In genomic region chr5:116571568-116572321, GRCh38 we compare ENCODE assay signal across 9 cellular contexts. TPM values are rescaled to one million over a fixed set of nuclear protein-coding genes. Genes with fewer than 3 reads are reported as not detected.
DNase-seq lines count a peak whose midpoint lies in the region; ATAC-seq and TF ChIP-seq lines count a peak whose summit lies in the region.
"Had no signal": no experiment of that assay in that cellular context is flagged by ENCODE, and none has a peak within 500 bp of the region (broad histone marks: within the 10 kb centered on the region; RNA-seq: fewer than 3 reads in every experiment).

No MANE protein-coding gene starts in this region.

- H3K23ac ChIP-seq in trophoblast cell (ENCODE audit: low read length) = no peak overlapping the region

- H3K9ac ChIP-seq in trophoblast cell (ENCODE audit: low read length) = peak overlapping the region; percentile 87

- H4K8ac ChIP-seq in trophoblast cell (ENCODE audit: low read depth, low read length) = peak overlapping the region; percentile 89

- peak overlapping the region; percentile 90 for H3K14ac ChIP-seq in trophoblast cell (ENCODE audit: low read length)

- H3K4me3 ChIP-seq in Peyer's patch (peak overlapping the region; percentile 52 to 79 (median 66)), trophoblast cell (ENCODE audit: low read depth, low read length) (peak overlapping the region; percentile 94)

- H3K27me3 Mint-ChIP-seq in activated CD4-positive, alpha-beta T cell treated with anti-CD3 and anti-CD28 coated beads, Interleukin-2, amount 10 ng/mL, durations not matched to agents 7 days and 5 days = peaks cover 84% of the 10 kb centered on the region

- peak in 1 of 6 experiments; percentile 25 for TF ChIP-seq CTCF in Peyer's patch (IDR thresholded peaks at IDR 0.05)

- no CpG with 5 or more reads among the region's 16 CpGs for WGBS in trophoblast cell (ENCODE audit: extremely low coverage, insufficient coverage, insufficient read length)

- H4K12ac ChIP-seq in trophoblast cell (ENCODE audit: low read depth, low read length) = no peak overlapping the region

- H3K36me3 Mint-ChIP-seq in activated CD4-positive, alpha-beta T cell treated with anti-CD3 and anti-CD28 coated beads, Interleukin-2, amount 10 ng/mL, durations not matched to agents 7 days and 5 days (ENCODE audit: low read depth) = peaks cover 3% of the 10 kb centered on the region

- no peak overlapping the region for H2BK12ac ChIP-seq in trophoblast cell (ENCODE audit: low read length)

- H3K9me3 ChIP-seq in Peyer's patch (no peaks in the 10 kb centered on the region), trophoblast cell (ENCODE audit: insufficient read depth, low read depth, low read length) (peaks cover 2% of the 10 kb centered on the region)

- no peak overlapping the region for H4K91ac ChIP-seq in trophoblast cell (ENCODE audit: low read depth, low read length)

- no peaks in the 10 kb centered on the region for H3K36me3 ChIP-seq in Peyer's patch
- peaks cover 3 to 11% of the 10 kb centered on the region in 2 experiments for H3K36me3 ChIP-seq in trophoblast cell (ENCODE audit: control insufficient read depth in 1 of 2, insufficient read depth in 2 of 2, low read length in 2 of 2)

- DNase-seq in DMS53 (lab: John Stamatoyannopoulos, UW) = peak; percentile 76
- peak in 1 of 3 donors; percentile 48 for DNase-seq in Peyer's patch
- peak; percentile 35 for DNase-seq in glomerular visceral epithelial cell (ENCODE audit: extremely low spot score)
- DNase-seq in trophoblast cell = no peak
- no peak for DNase-seq in activated CD4-positive, alpha-beta T cell treated with anti-CD3 and anti-CD28 coated beads, Interleukin-2, amount 10 ng/mL, durations not matched to agents 7 days and 5 days
- DNase-seq in NCI-H2107 (lab: John Stamatoyannopoulos, UW) = no peak

- H3K79me1 ChIP-seq in trophoblast cell (ENCODE audit: low read length) = peaks cover 35% of the 10 kb centered on the region

- peaks cover 49% of the 10 kb centered on the region for H3K79me2 ChIP-seq in trophoblast cell (ENCODE audit: control insufficient read depth, insufficient read depth, low read length, poor library complexity)

- peak overlapping the region; percentile 100 for H3K4ac ChIP-seq in trophoblast cell (ENCODE audit: low read depth, low read length)

- H3K27ac ChIP-seq in Peyer's patch (peak overlapping the region in 3 of 4 donors; percentile 74 to 88 (median 87)), trophoblast cell (ENCODE audit: low read depth, low read length) (peak overlapping the region; percentile 98)

- POLR2A ChIA-PET in activated CD4-positive, alpha-beta T cell treated with anti-CD3 and anti-CD28 coated beads, Interleukin-2, amount 10 ng/mL, durations not matched to agents 7 days and 5 days (lab: Charles Lee) = no interaction called here

- no peak overlapping the region for H3K18ac ChIP-seq in trophoblast cell (ENCODE audit: low read length)

- H3K4me1 ChIP-seq in Peyer's patch (peaks cover 0 to 29% (median 9%) of the 10 kb centered on the region in 4 donors), trophoblast cell (ENCODE audit: control insufficient read depth in 1 of 2, insufficient read depth in 2 of 2, low read length in 2 of 2) (peaks cover 2 to 12% of the 10 kb centered on the region in 2 experiments)

- peak overlapping the region; percentile 78 for H3K4me2 ChIP-seq in trophoblast cell (ENCODE audit: low read length)

- TF ChIP-seq POLR2A in Peyer's patch (IDR thresholded peaks at IDR 0.05) = no peak

- no peak overlapping the region for H3K27ac Mint-ChIP-seq in activated CD4-positive, alpha-beta T cell treated with anti-CD3 and anti-CD28 coated beads, Interleukin-2, amount 10 ng/mL, durations not matched to agents 7 days and 5 days

- H2AFZ ChIP-seq in trophoblast cell (ENCODE audit: insufficient read depth, low read length, poor library complexity) = no peak overlapping the region

- no peak overlapping the region for H2AK5ac ChIP-seq in trophoblast cell (ENCODE audit: low read length)

- peak overlapping the region; percentile 98 for H2BK5ac ChIP-seq in trophoblast cell (ENCODE audit: low read depth, low read length, poor library complexity)

- CTCF ChIA-PET in activated CD4-positive, alpha-beta T cell treated with anti-CD3 and anti-CD28 coated beads, Interleukin-2, amount 10 ng/mL, durations not matched to agents 7 days and 5 days (lab: Charles Lee) = no interaction called here

- no peaks in the 10 kb centered on the region for H3K27me3 ChIP-seq in Peyer's patch
- no peaks in the 10 kb centered on the region for H3K27me3 ChIP-seq in trophoblast cell (ENCODE audit: insufficient read depth, low read length)

- H3K4me1 Mint-ChIP-seq in activated CD4-positive, alpha-beta T cell treated with anti-CD3 and anti-CD28 coated beads, Interleukin-2, amount 10 ng/mL, durations not matched to agents 7 days and 5 days = peaks cover 23% of the 10 kb centered on the region

- H3K9me3 Mint-ChIP-seq in activated CD4-positive, alpha-beta T cell treated with anti-CD3 and anti-CD28 coated beads, Interleukin-2, amount 10 ng/mL, durations not matched to agents 7 days and 5 days = no peaks in the 10 kb centered on the region

- ATAC-seq in GM18907 (IDR thresholded peaks at IDR 0.05; ENCODE audit: unreplicated experiment) = no peak
- no peak for ATAC-seq in HG03457 (IDR thresholded peaks at IDR 0.05; ENCODE audit: unreplicated experiment)

- H3K4me3 Mint-ChIP-seq in activated CD4-positive, alpha-beta T cell treated with anti-CD3 and anti-CD28 coated beads, Interleukin-2, amount 10 ng/mL, durations not matched to agents 7 days and 5 days = no peak overlapping the region

- peak overlapping the region; percentile 71 for H2BK120ac ChIP-seq in trophoblast cell (ENCODE audit: insufficient read depth, low read length, poor library complexity)

RNA-seq across cellular contexts. Expression of gene SEMA6A, which starts 2.9 kb away (rescaled TPM):
- 100 to 1,000 TPM in 3 of 4 donors, 10 to 100 TPM in 1; 37.1 to 121 (median 111) TPM for total RNA-seq in Peyer's patch
- 559 and 563 TPM in 2 replicates for polyA plus RNA-seq in trophoblast cell (2013)
- not detected for total RNA-seq in activated CD4-positive, alpha-beta T cell treated with anti-CD3 and anti-CD28 coated beads, Interleukin-2, amount 10 ng/mL, durations not matched to agents 7 days and 5 days
- total RNA-seq: activated CD8-positive, alpha-beta memory T cell treated with anti-CD3 and anti-CD28 coated beads for 36 hours had no signal

Comparison
In these comparisons a context has a peak if more than half of its experiments do, and no peak if none do; other contexts are left out.
1. DNase-seq: peak in DMS53 (single experiment) and glomerular visceral epithelial cell (single experiment); none in trophoblast cell (0 of 2), activated CD4-positive, alpha-beta T cell treated with anti-CD3 and anti-CD28 coated beads, Interleukin-2, amount 10 ng/mL, durations not matched to agents 7 days and 5 days (single experiment) and NCI-H2107 (single experiment).
2. RNA of gene SEMA6A, which starts 2.9 kb away (total RNA-seq): 37.1 to 121 TPM in Peyer's patch; not detected in activated CD4-positive, alpha-beta T cell treated with anti-CD3 and anti-CD28 coated beads, Interleukin-2, amount 10 ng/mL, durations not matched to agents 7 days and 5 days; every median in the first group is over 10 times any median in the second.